37 cellular contexts compared by ENCODE assay signal in genomic region chr9:2640570-2640969, GRCh38.
"Had no signal": no experiment of that assay in that cellular context is flagged by ENCODE, and none has a peak within 500 bp of the region (broad histone marks: within the 10 kb centered on the region; RNA-seq: fewer than 3 reads in every experiment).

No MANE protein-coding gene starts in this region.

- H3K27me3 ChIP-seq: adrenal gland, cardiac muscle cell had no signal

- H3K4me3 Mint-ChIP-seq: activated B cell treated with CpG ODN at 0.5 μM for 24 hours; activated CD4-positive, alpha-beta memory T cell treated with anti-CD3 and anti-CD28 coated beads for 36 hours; activated CD4-positive, alpha-beta T cell treated with anti-CD3 and anti-CD28 coated beads, Interleukin-2, amount 10 ng/mL, durations not matched to agents 24 days and 14 days; activated CD8-positive, alpha-beta T cell treated with anti-CD3 and anti-CD28 coated beads for 36 hours; activated naive CD4-positive, alpha-beta T cell treated with anti-CD3 and anti-CD28 coated beads for 36 hours; activated naive CD8-positive, alpha-beta T cell treated with anti-CD3 and anti-CD28 coated beads for 36 hours; activated T-cell treated with anti-CD3 and anti-CD28 coated beads, Interleukin-2, amount 50 U/mL, for 4 hours; activated T-cell treated with anti-CD3 and anti-CD28 coated beads, Interleukin-2, amount 50 U/mL, for 72 hours; activated T-helper 1 cell treated with anti-CD3 and anti-CD28 coated beads, Interleukin-12 subunit alpha, Interleukin-12 subunit beta, Interleukin-2, Interleukin-4 antibody, amounts not matched to agents 30 ng/mL and 10 ng/mL and 1 ng/mL, durations not matched to agents 14 hours and 24 hours and 36 hours; activated T-helper 17 cell treated with anti-CD3 and anti-CD28 coated beads, Interleukin-2, amount 50 U/mL, for 72 hours; brain; central memory CD8-positive, alpha-beta T cell; T-helper 1 cell treated with Interleukin-12 subunit alpha and Interleukin-12 subunit beta and Interleukin-4 antibody, amounts not matched to agents 30 μg/mL and 1 μg/mL, for 36 hours; T-helper 2 cell treated with Interferon-gamma antibody and Interleukin-4, amounts not matched to agents 5 μg/mL and 100 μg/mL, for 36 hours had no signal

- H3K4me3 ChIP-seq: adrenal gland, cardiac muscle cell had no signal

- DNase-seq: activated B cell treated with CpG ODN at 0.5 μM for 24 hours; activated CD4-positive, alpha-beta memory T cell treated with anti-CD3 and anti-CD28 coated beads for 36 hours; activated CD4-positive, alpha-beta T cell treated with anti-CD3 and anti-CD28 coated beads for 4 hours; activated CD4-positive, alpha-beta T cell treated with anti-CD3 and anti-CD28 coated beads, Interleukin-2, amount 10 ng/mL, durations not matched to agents 24 days and 14 days; activated CD4-positive, alpha-beta T cell treated with anti-CD3 and anti-CD28 coated beads, Interleukin-2, amount 50 U/mL, for 1 hour; activated CD4-positive, alpha-beta T cell treated with anti-CD3 and anti-CD28 coated beads, Interleukin-2, amount 50 U/mL, for 4 hours; activated CD4-positive, CD25-positive, alpha-beta regulatory T cell treated with anti-CD3 and anti-CD28 coated beads, Interleukin-2, amount 50 U/mL, for 72 hours; activated CD8-positive, alpha-beta memory T cell treated with anti-CD3 and anti-CD28 coated beads, Interleukin-2, amount 50 U/mL, for 4 hours; activated CD8-positive, alpha-beta T cell treated with anti-CD3 and anti-CD28 coated beads for 36 hours; activated effector memory CD4-positive, alpha-beta T cell treated with anti-CD3 and anti-CD28 coated beads, Interleukin-2, amount 50 U/mL, for 16 hours; activated gamma-delta T cell treated with Interleukin-2 at 50 U/mL for 16 hours; activated naive CD4-positive, alpha-beta T cell; activated naive CD4-positive, alpha-beta T cell treated with anti-CD3 and anti-CD28 coated beads for 36 hours; activated naive CD4-positive, alpha-beta T cell treated with anti-CD3 and anti-CD28 coated beads, Interleukin-2, amount 50 U/mL, for 16 hours; activated naive CD8-positive, alpha-beta T cell treated with anti-CD3 and anti-CD28 coated beads for 36 hours; activated T-cell treated with anti-CD3 and anti-CD28 coated beads for 4 hours; activated T-cell treated with anti-CD3 and anti-CD28 coated beads, Interleukin-2, amount 50 U/mL, for 1 hour; activated T-cell treated with anti-CD3 and anti-CD28 coated beads, Interleukin-2, amount 50 U/mL, for 4 hours; activated T-cell treated with anti-CD3 and anti-CD28 coated beads, Interleukin-2, amount 50 U/mL, for 72 hours; amniotic stem cell; aorta; caudate nucleus; T-helper 1 cell; T-helper 2 cell; T-helper 9 cell had no signal

- ATAC-seq: activated CD8-positive, alpha-beta T cell treated with anti-CD3 and anti-CD28 coated beads for 36 hours; activated naive CD4-positive, alpha-beta T cell treated with anti-CD3 and anti-CD28 coated beads, Interleukin-2, amount 50 U/mL, for 72 hours; activated T-cell treated with anti-CD3 and anti-CD28 coated beads, Interleukin-2, amount 50 U/mL, for 4 hours; activated T-cell treated with anti-CD3 and anti-CD28 coated beads, Interleukin-2, amount 50 U/mL, for 72 hours; activated T-helper 17 cell treated with anti-CD3 and anti-CD28 coated beads, Interleukin-2, amount 50 U/mL, for 72 hours had no signal

- H3K27ac ChIP-seq: cardiac muscle cell, VCaP had no signal

- FAIRE-seq: astrocyte, TTC549 had no signal

- H3K9me3 Mint-ChIP-seq: activated B cell treated with CpG ODN at 0.5 μM for 24 hours; activated CD4-positive, alpha-beta memory T cell treated with anti-CD3 and anti-CD28 coated beads for 36 hours; activated T-helper 17 cell treated with anti-CD3 and anti-CD28 coated beads, Interleukin-2, amount 50 U/mL, for 72 hours; brain; central memory CD8-positive, alpha-beta T cell; T-helper 1 cell treated with Interleukin-12 subunit alpha and Interleukin-12 subunit beta and Interleukin-4 antibody, amounts not matched to agents 30 μg/mL and 1 μg/mL, for 36 hours; T-helper 2 cell treated with Interferon-gamma antibody and Interleukin-4, amounts not matched to agents 5 μg/mL and 100 μg/mL, for 36 hours had no signal

- H3K27ac Mint-ChIP-seq: activated B cell treated with CpG ODN at 0.5 μM for 24 hours; activated CD4-positive, alpha-beta memory T cell treated with anti-CD3 and anti-CD28 coated beads for 36 hours; activated CD4-positive, alpha-beta T cell treated with anti-CD3 and anti-CD28 coated beads, Interleukin-2, amount 10 ng/mL, durations not matched to agents 24 days and 14 days; activated CD8-positive, alpha-beta T cell treated with anti-CD3 and anti-CD28 coated beads for 36 hours; activated naive CD4-positive, alpha-beta T cell treated with anti-CD3 and anti-CD28 coated beads for 36 hours; activated naive CD4-positive, alpha-beta T cell treated with anti-CD3 and anti-CD28 coated beads, Interleukin-2, amount 50 U/mL, for 72 hours; activated naive CD8-positive, alpha-beta T cell treated with anti-CD3 and anti-CD28 coated beads for 36 hours; activated T-cell treated with anti-CD3 and anti-CD28 coated beads, Interleukin-2, amount 50 U/mL, for 72 hours; activated T-helper 1 cell treated with anti-CD3 and anti-CD28 coated beads, Interleukin-12 subunit alpha, Interleukin-12 subunit beta, Interleukin-2, Interleukin-4 antibody, amounts not matched to agents 30 ng/mL and 10 ng/mL and 1 ng/mL, durations not matched to agents 14 hours and 24 hours and 36 hours; activated T-helper 17 cell treated with anti-CD3 and anti-CD28 coated beads, Interleukin-2, amount 50 U/mL, for 72 hours; brain; T-helper 1 cell treated with Interleukin-12 subunit alpha and Interleukin-12 subunit beta and Interleukin-4 antibody, amounts not matched to agents 30 μg/mL and 1 μg/mL, for 36 hours; T-helper 2 cell treated with Interferon-gamma antibody and Interleukin-4, amounts not matched to agents 5 μg/mL and 100 μg/mL, for 36 hours had no signal

- H3K4me1 Mint-ChIP-seq: activated B cell treated with CpG ODN at 0.5 μM for 24 hours; central memory CD8-positive, alpha-beta T cell had no signal

- H3K9me3 ChIP-seq: adrenal gland had no signal

- H3K27me3 Mint-ChIP-seq: activated B cell treated with CpG ODN at 0.5 μM for 24 hours; activated CD4-positive, alpha-beta T cell treated with anti-CD3 and anti-CD28 coated beads, Interleukin-2, amount 10 ng/mL, durations not matched to agents 24 days and 14 days; activated naive CD8-positive, alpha-beta T cell treated with anti-CD3 and anti-CD28 coated beads for 36 hours; activated T-helper 17 cell treated with anti-CD3 and anti-CD28 coated beads, Interleukin-2, amount 50 U/mL, for 72 hours; brain; central memory CD8-positive, alpha-beta T cell had no signal
